23 cellular contexts compared by ENCODE assay signal in the genomic region with DNA sequence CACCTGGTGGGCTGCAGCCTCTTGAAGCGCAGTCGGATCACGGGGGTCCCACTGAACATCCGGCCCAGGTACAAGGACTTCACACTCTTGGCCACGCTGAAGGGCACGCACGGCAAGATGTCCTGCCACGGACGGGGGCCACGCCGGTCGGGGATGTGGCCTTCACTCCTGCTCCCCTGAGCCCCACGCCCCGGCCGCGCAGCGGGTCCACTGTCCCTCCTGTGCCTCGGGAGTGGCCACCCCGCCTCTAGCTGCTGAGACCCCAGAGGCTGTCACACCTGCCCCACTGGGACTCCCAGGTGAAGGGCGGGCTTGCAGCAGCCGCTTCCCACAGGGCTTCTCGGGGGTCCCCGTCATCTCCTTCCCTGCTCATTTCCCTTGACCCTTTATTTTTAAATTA.
"Had no signal": no experiment of that assay in that cellular context is flagged by ENCODE, and none has a peak within 500 bp of the region (broad histone marks: within the 10 kb centered on the region; RNA-seq: fewer than 3 reads in every experiment).

No MANE protein-coding gene starts in this region.

- H3K27me3 ChIP-seq: dorsolateral prefrontal cortex, gastroesophageal sphincter, sigmoid colon, stomach, transverse colon had no signal

- H3K9ac ChIP-seq: parathyroid adenoma had no signal

- H3K27ac Mint-ChIP-seq: immature natural killer cell, naive B cell, nephron had no signal

- H3K27ac ChIP-seq: dorsolateral prefrontal cortex, parathyroid adenoma, prostate gland, sigmoid colon, skin epidermis, stomach, thoracic aorta, transverse colon had no signal

- H3K4me1 ChIP-seq: parathyroid adenoma had no signal

- H3K4me3 ChIP-seq: dorsolateral prefrontal cortex, gastroesophageal sphincter, prostate gland, sigmoid colon, skin epidermis, stomach, thoracic aorta, transverse colon had no signal

- H2AFZ ChIP-seq: parathyroid adenoma had no signal

- H3K9me3 ChIP-seq: gastroesophageal sphincter, prostate gland, sigmoid colon, stomach, thoracic aorta, transverse colon had no signal

- DNase-seq: cortex of kidney; effector CD8-positive, alpha-beta T cell; immature natural killer cell; left ventricle myocardium superior; mesendoderm; naive B cell; retina; sigmoid colon; stimulated activated CD4-positive, alpha-beta T cell treated with anti-CD3 and anti-CD28 coated beads, Interleukin-2, amount 100 ng/mL, for 24 hours; stimulated activated CD4-positive, alpha-beta T cell treated with anti-CD3 and anti-CD28 coated beads, Interleukin-4, amount 100 ng/mL, for 4 hours; stimulated activated naive CD4-positive, alpha-beta T cell; stomach; substantia nigra; transverse colon had no signal

- H3K4me3 Mint-ChIP-seq: immature natural killer cell, naive B cell, nephron had no signal

- H3K9me3 Mint-ChIP-seq: immature natural killer cell, nephron had no signal

- H3K36me3 Mint-ChIP-seq: immature natural killer cell, naive B cell had no signal

- H3K27me3 Mint-ChIP-seq: naive B cell had no signal

- FAIRE-seq: keratinocyte had no signal

- ATAC-seq: gastroesophageal sphincter, left cardiac atrium, left ventricle myocardium superior had no signal
